17 cellular contexts compared by ENCODE assay signal in the genomic region with DNA sequence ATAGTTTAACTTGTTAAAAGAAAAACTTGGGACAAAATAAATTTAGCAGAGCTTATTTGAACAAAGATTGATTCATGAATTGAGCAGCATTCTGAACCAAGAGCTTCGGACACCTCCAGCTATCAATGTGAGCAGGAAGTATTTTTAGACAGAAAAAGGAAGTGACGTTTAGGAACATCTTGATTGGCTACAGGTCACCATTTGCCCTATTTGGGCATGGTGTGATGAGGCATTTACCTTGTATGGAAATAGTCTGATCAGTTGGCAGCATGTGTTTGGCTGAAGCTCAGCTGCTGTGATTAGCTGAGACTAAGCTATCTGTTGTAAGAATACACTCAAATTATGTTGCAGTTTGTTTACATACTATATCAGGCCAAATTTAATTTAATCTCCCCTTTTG.
"Had no signal": no experiment of that assay in that cellular context is flagged by ENCODE, and none has a peak within 500 bp of the region (broad histone marks: within the 10 kb centered on the region; RNA-seq: fewer than 3 reads in every experiment).

No MANE protein-coding gene starts in this region.

- H3K4me1 ChIP-seq: adrenal gland, right atrium auricular region, transverse colon had no signal

- H3K27ac ChIP-seq: adrenal gland, right atrium auricular region, transverse colon had no signal

- H3K4me3 ChIP-seq: adrenal gland, lung, right atrium auricular region, transverse colon had no signal

- ATAC-seq: activated CD8-positive, alpha-beta T cell treated with anti-CD3 and anti-CD28 coated beads for 36 hours; activated T-cell treated with anti-CD3 and anti-CD28 coated beads, Interleukin-2, amount 50 U/mL, for 4 hours; left cardiac atrium had no signal

- H3K9me3 ChIP-seq: adrenal gland, right atrium auricular region, transverse colon had no signal

- DNase-seq: activated B cell treated with CpG ODN at 0.5 μM for 24 hours; activated CD4-positive, alpha-beta T cell treated with anti-CD3 and anti-CD28 coated beads for 48 hours; activated CD8-positive, alpha-beta T cell treated with anti-CD3 and anti-CD28 coated beads for 36 hours; activated effector memory CD4-positive, alpha-beta T cell treated with Interleukin-2 at 50 U/mL for 16 hours; activated T-cell treated with anti-CD3 and anti-CD28 coated beads, Interleukin-2, amount 50 U/mL, for 4 hours; adrenal gland; erythroblast; left cardiac atrium; nephron progenitor cell; occipital lobe; small intestine; stimulated activated CD4-positive, alpha-beta T cell treated with anti-CD3 and anti-CD28 coated beads, Interleukin-4, amount 100 ng/mL, for 24 hours; stimulated activated naive CD4-positive, alpha-beta T cell treated with Interleukin-2 at 50 U/mL for 16 hours; substantia nigra; transverse colon had no signal

- H3K27me3 ChIP-seq: adrenal gland, right atrium auricular region, transverse colon had no signal

- H3K36me3 ChIP-seq: adrenal gland, right atrium auricular region, transverse colon had no signal
